ENCODE assay signal across 20 cellular contexts in the genomic region with DNA sequence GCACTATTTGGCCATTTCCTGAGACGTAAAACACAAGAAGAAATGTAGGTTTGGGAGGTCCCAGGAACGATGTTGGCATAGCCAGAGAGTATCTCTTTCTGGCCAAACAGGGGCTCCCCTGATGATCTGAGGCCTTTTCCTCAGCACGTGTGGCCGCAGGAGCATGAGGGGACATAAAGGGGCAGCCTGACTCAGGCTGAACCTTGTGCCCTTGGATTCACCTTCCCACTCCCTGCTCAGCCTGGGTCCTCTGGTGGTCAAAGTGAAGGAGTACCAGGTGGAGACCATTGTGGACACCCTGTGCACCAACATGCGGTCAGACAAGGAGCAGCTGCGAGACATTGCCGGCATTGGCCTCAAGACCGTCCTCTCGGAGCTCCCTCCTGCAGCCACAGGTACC. TPM values are rescaled to one million over a fixed set of nuclear protein-coding genes. Genes with fewer than 3 reads are reported as not detected.
DNase-seq lines count a peak whose midpoint lies in the region; ATAC-seq, FAIRE-seq and TF ChIP-seq lines count a peak whose summit lies in the region.
"Had no signal": no experiment of that assay in that cellular context is flagged by ENCODE, and none has a peak within 500 bp of the region (broad histone marks: within the 10 kb centered on the region; RNA-seq: fewer than 3 reads in every experiment).

No MANE protein-coding gene starts in this region.

- H3K27ac Mint-ChIP-seq in H9: no peak overlapping the region

- H3K14ac ChIP-seq in H9 (ENCODE audit: insufficient read depth, low read length): no peak overlapping the region

- no peak for TF ChIP-seq EP300 in A549 (IDR thresholded peaks at IDR 0.05)

- no peak overlapping the region for H3K4me3 ChIP-seq in A549
- no peak overlapping the region for H3K4me3 ChIP-seq in epithelial cell of proximal tubule (ENCODE audit: low read depth, low read length)
- no peak overlapping the region for H3K4me3 ChIP-seq in osteoblast (ENCODE audit: insufficient read depth, low read length)
- H3K4me3 ChIP-seq in foreskin fibroblast (ENCODE audit: low read depth in 1 of 2, low read length in 2 of 2): no peak overlapping the region
- H3K4me3 ChIP-seq: HAP-1 had no signal

- H2BK20ac ChIP-seq in H9 (ENCODE audit: low read depth, low read length, poor library complexity, severe bottlenecking): no peak overlapping the region

- H4K91ac ChIP-seq in H9 (ENCODE audit: insufficient read length, low read depth, low read length): no peak overlapping the region

- H3K79me2 ChIP-seq in H9 (ENCODE audit: insufficient read depth, low read length) (no peaks in the 10 kb centered on the region), osteoblast (ENCODE audit: insufficient read depth, low read length) (no peaks in the 10 kb centered on the region)

- no peak overlapping the region for H3T11ph ChIP-seq in H9 (ENCODE audit: low read length)

- no peak overlapping the region for H3K4me3 Mint-ChIP-seq in H9

- TF ChIP-seq POLR2A in A549 (IDR thresholded peaks at IDR 0.05; ENCODE audit: low read length): no peak

- no peak overlapping the region for H3K9ac ChIP-seq in H9 (ENCODE audit: extremely low read depth, insufficient read length, low read length)

- H2BK12ac ChIP-seq in H9 (ENCODE audit: insufficient read length, low read depth, low read length): no peak overlapping the region

- H3K9me3 Mint-ChIP-seq in H9: no peaks in the 10 kb centered on the region

- TF ChIP-seq CTCF in A549 (IDR thresholded peaks at IDR 0.05): no peak
- peak; percentile 26; the same call in 1 of the 3 replicates for TF ChIP-seq CTCF in H9 (conservative IDR thresholded peaks at IDR 0.05)
- TF ChIP-seq CTCF in epithelial cell of proximal tubule (conservative IDR thresholded peaks at IDR 0.05; ENCODE audit: low read depth, low read length): peak; percentile 21
- no peak for TF ChIP-seq CTCF in osteoblast (IDR thresholded peaks at IDR 0.05; ENCODE audit: extremely low read depth, low read depth, low read length)
- no peak for TF ChIP-seq CTCF in foreskin fibroblast (IDR thresholded peaks at IDR 0.05; ENCODE audit: low read depth, low read length)

- no peak overlapping the region for H3K23ac ChIP-seq in H9 (ENCODE audit: insufficient read length, low read depth, low read length)

- no peak overlapping the region for H4K8ac ChIP-seq in H9 (replicated peaks; ENCODE audit: insufficient read length, low read depth, low read length)

- H2BK120ac ChIP-seq in H9 (ENCODE audit: low read depth, low read length, poor library complexity, severe bottlenecking): no peak overlapping the region

- no peak for DNase-seq in A549 (ENCODE audit: low read depth in 1 of 2, low spot score in 1 of 2)
- no peak for DNase-seq in H9
- DNase-seq in epithelial cell of proximal tubule (ENCODE audit: low read depth): no peak
- peak; percentile 65 for DNase-seq in osteoblast (ENCODE audit: insufficient read length, low spot score, missing footprints)
- no peak for DNase-seq in NCI-H187 (lab: John Stamatoyannopoulos, UW)
- no peak for DNase-seq in foreskin fibroblast
- no peak for DNase-seq in NCI-H524 treated with DMSO at 0.1 percent for 48 hours (lab: John Stamatoyannopoulos, UW)
- no peak for DNase-seq in NCI-H1048 (lab: John Stamatoyannopoulos, UW)
- DNase-seq: ACHN, Caco-2, DMS53, NCI-H1417 treated with DMSO at 0.1 percent for 48 hours, NCI-H2029 treated with DMSO at 0.1 percent for 48 hours, NCI-H2171 treated with DMSO at 0.1 percent for 48 hours, NCI-H446 treated with DMSO at 0.1 percent for 48 hours, NCI-H748 treated with DMSO at 0.1 percent for 48 hours, PC-3 had no signal

- H3K36me3 Mint-ChIP-seq in H9 (ENCODE audit: insufficient read depth in 1 of 3, low read depth in 3 of 3): peaks cover 2 to 18% (median 16%) of the 10 kb centered on the region in 3 experiments; a peak in 6 of 7 replicates

- no peak overlapping the region for H2BK15ac ChIP-seq in H9 (ENCODE audit: low read depth, low read length)

- no peak overlapping the region for H2AK5ac ChIP-seq in H9 (ENCODE audit: insufficient read length, low read length)

- H3K36me3 ChIP-seq in osteoblast (ENCODE audit: insufficient read depth, low read length): no peaks in the 10 kb centered on the region

- H3K56ac ChIP-seq in H9 (ENCODE audit: insufficient read length, low read depth, low read length): no peak overlapping the region

- POLR2A ChIA-PET in A549 (lab: Yijun Ruan, JAX): no interaction called here

- no peak overlapping the region for H4K5ac ChIP-seq in H9 (ENCODE audit: insufficient read length, low read depth, low read length)

- H3K27ac ChIP-seq in A549 (no peak overlapping the region), H9 (ENCODE audit: insufficient read length, low read depth, low read length) (no peak overlapping the region), osteoblast (ENCODE audit: low read depth, low read length) (no peak overlapping the region)
- H3K27ac ChIP-seq: RWPE1 had no signal

- no peak overlapping the region for H2BK5ac ChIP-seq in H9 (ENCODE audit: insufficient read length, low read length)

- H3K27me3 Mint-ChIP-seq in H9 (ENCODE audit: low read depth): peaks cover 1% of the 10 kb centered on the region; the same call in 1 of the 2 replicates

- H3K18ac ChIP-seq in H9 (ENCODE audit: insufficient read length, low read depth, low read length): no peak overlapping the region

- no peak for FAIRE-seq in A549 (lab: Jason Lieb, UNC)
- FAIRE-seq: GM19239 had no signal

- H3K4me1 ChIP-seq in A549 (peaks cover 11% of the 10 kb centered on the region), H9 (ENCODE audit: insufficient read depth, low read length) (no peaks in the 10 kb centered on the region), osteoblast (ENCODE audit: insufficient read depth, low read length) (peaks cover 3% of the 10 kb centered on the region)
- H3K4me1 ChIP-seq: HAP-1 had no signal

- H3K4ac ChIP-seq in H9 (ENCODE audit: low read depth, low read length): no peak overlapping the region

- no peak overlapping the region for H3K4me2 ChIP-seq in A549
- H3K4me2 ChIP-seq in H9 (ENCODE audit: insufficient read depth, insufficient read length, low read length): no peak overlapping the region
- no peak overlapping the region for H3K4me2 ChIP-seq in osteoblast (ENCODE audit: insufficient read depth, low read length)

- TF ChIP-seq RAD21 in A549 (conservative IDR thresholded peaks at IDR 0.05 in 1 of 2, IDR thresholded peaks at IDR 0.05 in 1 of 2): 0 out of 5 replicates have a peak, but pooled peaks of 1 of the 2 experiments have one; percentile 1

- no peaks in the 10 kb centered on the region for H3K79me1 ChIP-seq in H9 (ENCODE audit: insufficient read depth, low read depth, low read length, poor library complexity, severe bottlenecking)

- H4K20me1 ChIP-seq in H9 (ENCODE audit: control insufficient read depth, insufficient read depth, insufficient read length) (no peaks in the 10 kb centered on the region), osteoblast (ENCODE audit: insufficient read depth, low read length) (no peaks in the 10 kb centered on the region)

- H3K27me3 ChIP-seq in H9 (ENCODE audit: insufficient read depth, low read length) (no peaks in the 10 kb centered on the region), osteoblast (ENCODE audit: insufficient read depth, low read length) (no peaks in the 10 kb centered on the region)

- peaks cover 4% of the 10 kb centered on the region for H3K23me2 ChIP-seq in H9 (ENCODE audit: insufficient read length, low read depth, low read length, poor library complexity, severe bottlenecking)

- peaks cover 16 to 22% of the 10 kb centered on the region in 2 experiments for H3K4me1 Mint-ChIP-seq in H9

- CTCF ChIA-PET in A549 (lab: Yijun Ruan, JAX): interaction anchor here (0.7 to 9.9 kb wide), 9 partner anchors 8 to 99 kb away, joined by 3 to 113 read pairs (median 3); no protein-coding TSS in a partner anchor

- no peaks in the 10 kb centered on the region for H3K9me3 ChIP-seq in A549
- H3K9me3 ChIP-seq in H9 (ENCODE audit: control insufficient read depth, low read depth, low read length): no peaks in the 10 kb centered on the region
- H3K9me3 ChIP-seq in osteoblast (ENCODE audit: low read depth, low read length): no peaks in the 10 kb centered on the region
- H3K9me3 ChIP-seq: Caco-2, HAP-1 had no signal

- ATAC-seq in A549: no peak
- ATAC-seq: PC-3 had no signal

- WGBS in A549 (ENCODE audit: missing lambda C conversion rate): 87% methylated on average over 9 of the region's 9 CpGs
- WGBS in H9 (ENCODE audit: extremely low coverage, insufficient read length, low lambda C conversion rate): no CpG with 5 or more reads among the region's 9 CpGs

- H2AFZ ChIP-seq in H9 (ENCODE audit: low read length): no peak overlapping the region
- no peak overlapping the region for H2AFZ ChIP-seq in osteoblast (ENCODE audit: low read length)

TF ChIP-seq in A549, 52 proteins besides CTCF, POLR2A, EP300 and RAD21 (continues in another document):
- TF ChIP-seq ESRRA (IDR thresholded peaks at IDR 0.05; ENCODE audit: borderline replicate concordance, low read length): peak; percentile 60; the same call in 1 of the 2 replicates

RNA-seq across cellular contexts. Expression of gene CAND2, which starts 10.6 kb away (rescaled TPM):
- 0.72 and 0.91 TPM in 2 replicates for polyA plus RNA-seq in A549 (2011; rRNA removed)
- 0.79 and 1.1 TPM in 2 replicates for polyA plus RNA-seq in A549 (2012; cell fraction: cytosol; rRNA removed)
- 2.3 and 3.1 TPM in 2 replicates for polyA plus RNA-seq in A549 (2012; cell fraction: nucleus; rRNA removed)
- polyA plus RNA-seq in A549 (2017; fragmentation: RNase III; extraction: RNeasy Plus Mini Kit Qiagen cat#74134 plus additional on column Dnase treatment): 0.67 to 1.0 TPM (median 0.84 TPM) in 3 replicates
- polyA minus RNA-seq in A549 (2011; rRNA and poly(A)+ RNA removed): 1.4 and 4.9 TPM in 2 replicates
- 10.2 and 10.7 TPM in 2 replicates for total RNA-seq in H9 (2021)
- 5.9 and 6.1 TPM in 2 replicates for total RNA-seq in epithelial cell of proximal tubule
- total RNA-seq in osteoblast: 1.2 and 1.4 TPM in 2 replicates
- total RNA-seq: Caco-2 had no signal

RNA-seq across cellular contexts. Expression of gene RPL32, which starts 34.3 kb away (rescaled TPM):
- polyA plus RNA-seq in A549 (2011; rRNA removed) (2,852 and 3,429 TPM in 2 replicates), A549 (2017; fragmentation: RNase III; extraction: RNeasy Plus Mini Kit Qiagen cat#74134 plus additional on column Dnase treatment) (2,144 to 2,316 TPM (median 2,167 TPM) in 3 replicates)
- polyA plus RNA-seq in A549 (2012; cell fraction: cytosol; rRNA removed): 2,068 and 2,204 TPM in 2 replicates
- polyA plus RNA-seq in A549 (2012; cell fraction: nucleus; rRNA removed): 454 and 476 TPM in 2 replicates
- 916 and 1,159 TPM in 2 replicates for polyA minus RNA-seq in A549 (2011; rRNA and poly(A)+ RNA removed)
- total RNA-seq in H9 (2021) (1,982 and 2,021 TPM in 2 replicates), epithelial cell of proximal tubule (1,030 and 1,169 TPM in 2 replicates), osteoblast (524 and 1,095 TPM in 2 replicates)

RNA-seq across cellular contexts. Expression of gene TMEM40, which starts 48.0 kb away (rescaled TPM):
- polyA plus RNA-seq in A549 (2011; rRNA removed) (0.13 and 0.32 TPM in 2 replicates), A549 (2017; fragmentation: RNase III; extraction: RNeasy Plus Mini Kit Qiagen cat#74134 plus additional on column Dnase treatment) (0.07 to 0.42 TPM (median 0.18 TPM) in 3 replicates)
- 0.29 and 0.38 TPM in 2 replicates for polyA plus RNA-seq in A549 (2012; cell fraction: cytosol; rRNA removed)
- 0.05 and 0.16 TPM in 2 replicates for polyA plus RNA-seq in A549 (2012; cell fraction: nucleus; rRNA removed)
- 1.1 TPM in 1 of 2 replicates, not detected in the other for polyA minus RNA-seq in A549 (2011; rRNA and poly(A)+ RNA removed)
- total RNA-seq in H9 (2021) (not detected in 2 replicates), epithelial cell of proximal tubule (3.0 and 11.8 TPM in 2 replicates), osteoblast (not detected in 2 replicates)

Comparison
In these comparisons a context has a peak if more than half of its experiments do, and no peak if none do; other contexts are left out.
1. CTCF ChIP-seq: peak in H9 (single experiment) and epithelial cell of proximal tubule (single experiment); none in A549 (single experiment), osteoblast (single experiment) and foreskin fibroblast (single experiment).